Comparison of ENCODE assay signal across 27 cellular contexts in genomic region chr16:13203725-13204124, GRCh38.
"Had no signal": no experiment of that assay in that cellular context is flagged by ENCODE, and none has a peak within 500 bp of the region (broad histone marks: within the 10 kb centered on the region; RNA-seq: fewer than 3 reads in every experiment).

No MANE protein-coding gene starts in this region.

- H3K4me1 Mint-ChIP-seq: mesothelial cell of epicardium, naive B cell had no signal

- H3K4me1 ChIP-seq: esophagus squamous epithelium, gastrocnemius medialis, heart right ventricle, left lung, lower lobe of right lung had no signal

- H3K36me3 Mint-ChIP-seq: mesothelial cell of epicardium, naive B cell had no signal

- DNase-seq: dermis blood vessel endothelial cell; dorsolateral prefrontal cortex; effector CD4-positive, alpha-beta T cell; effector memory CD4-positive, alpha-beta T cell; erythroblast; esophagus squamous epithelium; foreskin fibroblast; foreskin melanocyte; gastrocnemius medialis; glutamatergic neuron; head of caudate nucleus; heart right ventricle; hippocampal formation; left cardiac atrium; left lung; left ventricle myocardium superior; lower lobe of right lung; mesenchymal stem cell; naive B cell had no signal

- H3K27ac ChIP-seq: coronary artery, dorsolateral prefrontal cortex, epithelial cell of prostate, esophagus squamous epithelium, gastrocnemius medialis, heart right ventricle, left lung, lower lobe of right lung had no signal

- H3K36me3 ChIP-seq: esophagus squamous epithelium, gastrocnemius medialis, heart right ventricle, left lung, lower lobe of right lung had no signal

- ATAC-seq: esophagus mucosa, gastrocnemius medialis, heart right ventricle, left cardiac atrium, left lung, left ventricle myocardium superior, lower lobe of right lung had no signal

- H3K27me3 ChIP-seq: esophagus squamous epithelium, gastrocnemius medialis, left lung had no signal

- H3K4me3 Mint-ChIP-seq: mesothelial cell of epicardium, naive B cell had no signal

- H3K9me3 ChIP-seq: esophagus squamous epithelium, gastrocnemius medialis, left lung, lower lobe of right lung had no signal

- H3K4me3 ChIP-seq: coronary artery, dorsolateral prefrontal cortex, esophagus squamous epithelium, gastrocnemius medialis, heart right ventricle, left lung, lower lobe of right lung had no signal

- H3K27ac Mint-ChIP-seq: mesothelial cell of epicardium, naive B cell had no signal

- FAIRE-seq: colon, endometrium, islet of Langerhans, keratinocyte had no signal

- H3K9me3 Mint-ChIP-seq: mesothelial cell of epicardium had no signal
